ENCODE assay signal across 32 cellular contexts in genomic region chr6:152648090-152648489, GRCh38. TPM values are rescaled to one million over a fixed set of nuclear protein-coding genes. Genes with fewer than 3 reads are reported as not detected.
DNase-seq lines count a peak whose midpoint lies in the region; ATAC-seq and TF ChIP-seq lines count a peak whose summit lies in the region.
"Had no signal": no experiment of that assay in that cellular context is flagged by ENCODE, and none has a peak within 500 bp of the region (broad histone marks: within the 10 kb centered on the region; RNA-seq: fewer than 3 reads in every experiment).

No MANE protein-coding gene starts in this region.

- POLR2A ChIA-PET in BJ (lab: Charles Lee) (interaction anchor here (1.3 kb wide), 1 partner anchor 11 kb away, joined by 5 read pairs; the partner anchor contains the start of gene SYNE1), A673 (lab: Charles Lee; ENCODE audit: low non-redundant PET) (no interaction called here)

- H3K4me3 ChIP-seq in BJ (ENCODE audit: low read depth, low read length) (no peak overlapping the region), adipocyte (ENCODE audit: low read length) (peak overlapping the region; percentile 36), fibroblast of villous mesenchyme (ENCODE audit: low read depth, low read length) (no peak overlapping the region), skeletal muscle cell (ENCODE audit: low read depth, low read length) (no peak overlapping the region), A673 (ENCODE audit: low read depth, low read length, poor library complexity, severe bottlenecking) (no peak overlapping the region)
- H3K4me3 ChIP-seq: GM23338, heart right ventricle, left lung, SJSA1, spleen, testis had no signal

- H3K9me3 Mint-ChIP-seq in stimulated activated naive CD8-positive, alpha-beta T cell treated with anti-CD3 and anti-CD28 coated beads, Interleukin-15, amount 100 ng/mL, for 72 hours: no peaks in the 10 kb centered on the region
- H3K9me3 Mint-ChIP-seq: activated CD4-positive, alpha-beta memory T cell treated with anti-CD3 and anti-CD28 coated beads, Interleukin-2, amount 10 ng/mL, durations not matched to agents 7 days and 5 days; CD8-positive, alpha-beta memory T cell; GM23338; stimulated activated memory B cell treated with anti-CD40 and anti-IgM and Interleukin-4, amounts not matched to agents 10 μg/mL and 1 μg/mL and 100 μg/mL, for 72 hours had no signal

- no peak overlapping the region for H3K27ac ChIP-seq in A673 (ENCODE audit: low read depth, low read length, poor library complexity, severe bottlenecking)
- H3K27ac ChIP-seq: heart right ventricle, left lung, SJSA1, spleen, testis had no signal

- CTCF ChIA-PET in BJ (lab: Yijun Ruan, JAX) (interaction anchor here (0.9 to 2.1 kb wide), 6 partner anchors 64 to 169 kb away, joined by 3 to 8 read pairs (median 4); no protein-coding TSS in a partner anchor), A673 (lab: Charles Lee) (no interaction called here)

- no peaks in the 10 kb centered on the region for H3K4me1 Mint-ChIP-seq in stimulated activated naive CD8-positive, alpha-beta T cell treated with anti-CD3 and anti-CD28 coated beads, Interleukin-15, amount 100 ng/mL, for 72 hours
- H3K4me1 Mint-ChIP-seq: activated CD4-positive, alpha-beta memory T cell treated with anti-CD3 and anti-CD28 coated beads, Interleukin-2, amount 10 ng/mL, durations not matched to agents 7 days and 5 days; naive thymus-derived CD8-positive, alpha-beta T cell; stimulated activated memory B cell treated with anti-CD40 and anti-IgM and Interleukin-4, amounts not matched to agents 10 μg/mL and 1 μg/mL and 100 μg/mL, for 72 hours had no signal

- H3K9me3 ChIP-seq in adipocyte (ENCODE audit: control insufficient read depth, low read length) (no peaks in the 10 kb centered on the region), A673 (ENCODE audit: low read depth, low read length, poor library complexity, severe bottlenecking) (no peaks in the 10 kb centered on the region)
- H3K9me3 ChIP-seq: heart right ventricle, left lung, SJSA1, spleen, testis had no signal

- BruUV-seq in A673 (replicated peaks; lab: Mats Ljungman, UMichigan): no TSS peak

- H3K36me3 ChIP-seq in BJ (ENCODE audit: control insufficient read depth, insufficient read depth, low read length) (no peaks in the 10 kb centered on the region), adipocyte (ENCODE audit: control insufficient read depth, insufficient read depth, low read length, severe bottlenecking) (no peaks in the 10 kb centered on the region), A673 (ENCODE audit: insufficient read depth, low read length, poor library complexity, severe bottlenecking) (no peaks in the 10 kb centered on the region)
- H3K36me3 ChIP-seq: heart right ventricle, left lung, SJSA1, spleen had no signal

- DNase-seq in BJ (ENCODE audit: low read depth) (peak; percentile 15), adipocyte (ENCODE audit: low read depth) (peak; percentile 8), fibroblast of villous mesenchyme (ENCODE audit: low read depth) (peak; percentile 20), skeletal muscle cell (ENCODE audit: low read depth) (peak; percentile 32), NCI-H1417 treated with DMSO at 0.1 percent for 48 hours (lab: John Stamatoyannopoulos, UW) (no peak), A673 (ENCODE audit: low spot score) (no peak)
- no peak for DNase-seq in stimulated activated naive CD8-positive, alpha-beta T cell treated with anti-CD3 and anti-CD28 coated beads, Interleukin-15, amount 100 ng/mL, for 72 hours
- DNase-seq: activated CD4-positive, alpha-beta memory T cell treated with anti-CD3 and anti-CD28 coated beads, Interleukin-2, amount 10 ng/mL, durations not matched to agents 7 days and 5 days; activated CD4-positive, CD25-positive, alpha-beta regulatory T cell treated with anti-CD3 and anti-CD28 coated beads, Interleukin-2, amount 50 U/mL, for 72 hours; activated gamma-delta T cell; amniotic stem cell; CD8-positive, alpha-beta memory T cell; DMS153; GDM1; heart right ventricle; KG1; left lung; midbrain; naive thymus-derived CD8-positive, alpha-beta T cell; NCI-H1436; NCI-H2171 treated with DMSO at 0.1 percent for 48 hours; NCI-H526 treated with DMSO at 0.1 percent for 48 hours; occipital lobe; spleen; stimulated activated CD4-positive, alpha-beta T cell treated with anti-CD3 and anti-CD28 coated beads, Interleukin-4, amount 100 ng/mL, for 1 hour; testis had no signal

- TF ChIP-seq CTCF in BJ (IDR thresholded peaks at IDR 0.05; ENCODE audit: insufficient read depth, low read depth, low read length) (no peak), fibroblast of villous mesenchyme (IDR thresholded peaks at IDR 0.05; ENCODE audit: insufficient read depth, low read depth, low read length) (no peak), A673 (conservative IDR thresholded peaks at IDR 0.05; ENCODE audit: low read depth, low read length) (no peak)

- intact Hi-C loops in A673 (cut with micrococcal nuclease; ENCODE audit: unreplicated experiment): no loop called here

- no peak overlapping the region for H3K9ac ChIP-seq in adipocyte (ENCODE audit: low read length)

- ATAC-seq in stimulated activated naive CD8-positive, alpha-beta T cell treated with anti-CD3 and anti-CD28 coated beads, Interleukin-15, amount 100 ng/mL, for 72 hours: no peak
- no peak for ATAC-seq in GM19397 (IDR thresholded peaks at IDR 0.05; ENCODE audit: unreplicated experiment)
- ATAC-seq: GM23338; left lung; naive thymus-derived CD8-positive, alpha-beta T cell; stimulated activated memory B cell treated with anti-CD40 and anti-IgM and Interleukin-4, amounts not matched to agents 10 μg/mL and 1 μg/mL and 100 μg/mL, for 72 hours had no signal

- H3K4me3 Mint-ChIP-seq in stimulated activated naive CD8-positive, alpha-beta T cell treated with anti-CD3 and anti-CD28 coated beads, Interleukin-15, amount 100 ng/mL, for 72 hours: no peak overlapping the region
- H3K4me3 Mint-ChIP-seq: activated CD4-positive, alpha-beta memory T cell treated with anti-CD3 and anti-CD28 coated beads, Interleukin-2, amount 10 ng/mL, durations not matched to agents 7 days and 5 days; CD8-positive, alpha-beta memory T cell; GM23338; naive thymus-derived CD8-positive, alpha-beta T cell; stimulated activated memory B cell treated with anti-CD40 and anti-IgM and Interleukin-4, amounts not matched to agents 10 μg/mL and 1 μg/mL and 100 μg/mL, for 72 hours had no signal

- H3K27ac Mint-ChIP-seq in stimulated activated naive CD8-positive, alpha-beta T cell treated with anti-CD3 and anti-CD28 coated beads, Interleukin-15, amount 100 ng/mL, for 72 hours: no peak overlapping the region
- H3K27ac Mint-ChIP-seq: activated CD4-positive, alpha-beta memory T cell treated with anti-CD3 and anti-CD28 coated beads, Interleukin-2, amount 10 ng/mL, durations not matched to agents 7 days and 5 days; CD8-positive, alpha-beta memory T cell; GM23338; naive thymus-derived CD8-positive, alpha-beta T cell; stimulated activated memory B cell treated with anti-CD40 and anti-IgM and Interleukin-4, amounts not matched to agents 10 μg/mL and 1 μg/mL and 100 μg/mL, for 72 hours had no signal

- peaks cover 11% of the 10 kb centered on the region for H3K4me1 ChIP-seq in adipocyte (ENCODE audit: control insufficient read depth, insufficient read depth, low read length)
- no peaks in the 10 kb centered on the region for H3K4me1 ChIP-seq in A673 (ENCODE audit: insufficient read depth, low read length, poor library complexity, severe bottlenecking)
- H3K4me1 ChIP-seq: heart right ventricle, left lung, SJSA1, spleen had no signal

- H3K27me3 ChIP-seq in BJ (ENCODE audit: control insufficient read depth, insufficient read depth, low read length): no peaks in the 10 kb centered on the region
- no peaks in the 10 kb centered on the region for H3K27me3 ChIP-seq in adipocyte (replicated peaks; ENCODE audit: control insufficient read depth, insufficient read depth, low read length)
- H3K27me3 ChIP-seq in A673 (replicated peaks; ENCODE audit: insufficient read depth, low read depth, low read length, poor library complexity): peaks cover 5% of the 10 kb centered on the region
- H3K27me3 ChIP-seq: heart right ventricle, left lung, testis had no signal

- H3K27me3 Mint-ChIP-seq in stimulated activated naive CD8-positive, alpha-beta T cell treated with anti-CD3 and anti-CD28 coated beads, Interleukin-15, amount 100 ng/mL, for 72 hours: peaks cover 22% of the 10 kb centered on the region

RNA-seq across cellular contexts. Expression of gene SYNE1, which starts 10.9 kb away (rescaled TPM):
- polyA plus RNA-seq in BJ (2011; rRNA removed): 42.6 and 44.2 TPM in 2 replicates
- 160 and 205 TPM in 2 replicates for polyA minus RNA-seq in BJ (2011; rRNA and poly(A)+ RNA removed)
- total RNA-seq in fibroblast of villous mesenchyme (101 and 145 TPM in 2 replicates), A673 (2021) (12.1 and 15.5 TPM in 2 replicates)

RNA-seq across cellular contexts. Expression of gene MYCT1, which starts 49.6 kb away (rescaled TPM):
- polyA plus RNA-seq in BJ (2011; rRNA removed): 0.02 and 0.04 TPM in 2 replicates
- not detected in 2 replicates for polyA minus RNA-seq in BJ (2011; rRNA and poly(A)+ RNA removed)
- under 0.01 TPM in 2 replicates for total RNA-seq in fibroblast of villous mesenchyme
- not detected in 2 replicates for total RNA-seq in A673 (2021)
- total RNA-seq: activated CD4-positive, alpha-beta memory T cell treated with anti-CD3 and anti-CD28 coated beads, Interleukin-2, amount 10 ng/mL, durations not matched to agents 7 days and 5 days; CD8-positive, alpha-beta memory T cell; HT-29; naive thymus-derived CD8-positive, alpha-beta T cell; T-helper 1 cell treated with Interleukin-12 subunit alpha and Interleukin-12 subunit beta and Interleukin-4 antibody, amounts not matched to agents 30 ng/mL and 1 ng/mL, for 36 hours had no signal
- polyA plus RNA-seq: CD8-positive, alpha-beta memory T cell; naive thymus-derived CD8-positive, alpha-beta T cell had no signal

Comparison
In these comparisons a context has a peak if more than half of its experiments do, and no peak if none do; other contexts are left out.
1. DNase-seq: peak in BJ (single experiment), adipocyte (single experiment), fibroblast of villous mesenchyme (single experiment) and skeletal muscle cell (single experiment); none in stimulated activated naive CD8-positive, alpha-beta T cell treated with anti-CD3 and anti-CD28 coated beads, Interleukin-15, amount 100 ng/mL, for 72 hours (0 of 2), NCI-H1417 treated with DMSO at 0.1 percent for 48 hours (single experiment) and A673 (single experiment).